ENCODE assay signal across 14 cellular contexts in genomic region chr11:88398372-88399140, GRCh38.
DNase-seq lines count a peak whose midpoint lies in the region; ATAC-seq, FAIRE-seq and TF ChIP-seq lines count a peak whose summit lies in the region.
"Had no signal": no experiment of that assay in that cellular context is flagged by ENCODE, and none has a peak within 500 bp of the region (broad histone marks: within the 10 kb centered on the region; RNA-seq: fewer than 3 reads in every experiment).

No MANE protein-coding gene starts in this region.

- no peaks in the 10 kb centered on the region for H3K9me1 ChIP-seq in keratinocyte (ENCODE audit: control insufficient read depth, extremely low read depth, insufficient read depth, low read length)

- no TSS peak for BruUV-seq in Caco-2 (replicated peaks; lab: Mats Ljungman, UMichigan)

- no peak for TF ChIP-seq POLR2A in body of pancreas (IDR thresholded peaks at IDR 0.05)

- DNase-seq in AG10803 (ENCODE audit: low read depth) (peak; percentile 31), keratinocyte (ENCODE audit: low read depth, low spot score) (no peak), Caco-2 (no peak), NK-92 (lab: John Stamatoyannopoulos, UW; ENCODE audit: unreplicated experiment) (no peak), body of pancreas (no peak)
- DNase-seq in activated CD8-positive, alpha-beta T cell treated with anti-CD3 and anti-CD28 coated beads for 36 hours = no peak
- DNase-seq in CD8-positive, alpha-beta T cell = no peak
- DNase-seq: activated CD8-positive, alpha-beta memory T cell treated with anti-CD3 and anti-CD28 coated beads, Interleukin-2, amount 50 U/mL, for 48 hours; CD8-positive, alpha-beta memory T cell; NCI-H2107; pancreas had no signal

- H3K9me3 Mint-ChIP-seq in activated CD8-positive, alpha-beta T cell treated with anti-CD3 and anti-CD28 coated beads for 36 hours = no peaks in the 10 kb centered on the region
- peaks cover 15% of the 10 kb centered on the region for H3K9me3 Mint-ChIP-seq in Caco-2 (ENCODE audit: unreplicated experiment)
- H3K9me3 Mint-ChIP-seq in CD8-positive, alpha-beta T cell = no peaks in the 10 kb centered on the region
- H3K9me3 Mint-ChIP-seq: CD8-positive, alpha-beta memory T cell; dendritic cell treated with granulocyte-macrophage colony-stimulating factor and Interleukin-4, amounts not matched to agents 40 ng/mL and 50 ng/mL, for 4 days had no signal

- H3K27me3 ChIP-seq in keratinocyte (ENCODE audit: control insufficient read depth, extremely low read depth, insufficient read depth, low read length) = no peaks in the 10 kb centered on the region
- H3K27me3 ChIP-seq in Caco-2 (replicated peaks; ENCODE audit: control insufficient read depth, insufficient read depth, low read length) = no peaks in the 10 kb centered on the region
- no peaks in the 10 kb centered on the region for H3K27me3 ChIP-seq in CD8-positive, alpha-beta T cell (ENCODE audit: insufficient read depth, low read length)
- H3K27me3 ChIP-seq in body of pancreas = no peaks in the 10 kb centered on the region
- H3K27me3 ChIP-seq: pancreas had no signal

- intact Hi-C loops in activated CD8-positive, alpha-beta T cell treated with anti-CD3 and anti-CD28 coated beads for 36 hours (cut with micrococcal nuclease) = no loop called here
- intact Hi-C loops in Caco-2 (cut with micrococcal nuclease; ENCODE audit: unreplicated experiment) = no loop called here
- intact Hi-C loops in CD8-positive, alpha-beta T cell (cut with DNase I, micrococcal nuclease) = no loop called here
- intact Hi-C loops in body of pancreas (cut with DNase I) = no loop called here

- no peak overlapping the region for H3K27ac Mint-ChIP-seq in activated CD8-positive, alpha-beta T cell treated with anti-CD3 and anti-CD28 coated beads for 36 hours
- no peak overlapping the region for H3K27ac Mint-ChIP-seq in Caco-2 (ENCODE audit: unreplicated experiment)
- no peak overlapping the region for H3K27ac Mint-ChIP-seq in CD8-positive, alpha-beta T cell
- H3K27ac Mint-ChIP-seq: CD8-positive, alpha-beta memory T cell; dendritic cell treated with granulocyte-macrophage colony-stimulating factor and Interleukin-4, amounts not matched to agents 40 ng/mL and 50 ng/mL, for 4 days had no signal

- H4K20me1 ChIP-seq in keratinocyte (ENCODE audit: control insufficient read depth, extremely low read depth, insufficient read depth, low read length) = no peaks in the 10 kb centered on the region

- no peaks in the 10 kb centered on the region for H3K27me3 Mint-ChIP-seq in activated CD8-positive, alpha-beta T cell treated with anti-CD3 and anti-CD28 coated beads for 36 hours
- no peaks in the 10 kb centered on the region for H3K27me3 Mint-ChIP-seq in Caco-2 (ENCODE audit: insufficient read depth, unreplicated experiment)
- no peaks in the 10 kb centered on the region for H3K27me3 Mint-ChIP-seq in CD8-positive, alpha-beta T cell (ENCODE audit: low read depth)
- H3K27me3 Mint-ChIP-seq: CD8-positive, alpha-beta memory T cell; dendritic cell treated with granulocyte-macrophage colony-stimulating factor and Interleukin-4, amounts not matched to agents 40 ng/mL and 50 ng/mL, for 4 days had no signal

- dilution Hi-C loops in keratinocyte (cut with MboI; ENCODE audit: extremely low pct_ligation_motif_present, low sequenced_read_pairs) = no loop called here

- ATAC-seq in HG02885 (IDR thresholded peaks at IDR 0.05; ENCODE audit: poor library complexity, unreplicated experiment) (peak; percentile 73), body of pancreas (no peak)
- peak; percentile 58 for ATAC-seq in activated CD8-positive, alpha-beta T cell treated with anti-CD3 and anti-CD28 coated beads for 36 hours
- ATAC-seq in CD8-positive, alpha-beta T cell = no peak

- H3K4me3 ChIP-seq in AG10803 (ENCODE audit: low read length) (no peak overlapping the region), keratinocyte (ENCODE audit: control insufficient read depth in 2 of 3, extremely low read depth in 1 of 3, insufficient read depth in 2 of 3, low read depth in 1 of 3, low read length in 3 of 3) (no peak overlapping the region), Caco-2 (ENCODE audit: low read depth, low read length) (no peak overlapping the region), body of pancreas (no peak overlapping the region)
- H3K4me3 ChIP-seq in CD8-positive, alpha-beta T cell (ENCODE audit: low read depth, low read length) = no peak overlapping the region
- H3K4me3 ChIP-seq: pancreas had no signal

- H3K4me3 Mint-ChIP-seq in activated CD8-positive, alpha-beta T cell treated with anti-CD3 and anti-CD28 coated beads for 36 hours = no peak overlapping the region
- no peak overlapping the region for H3K4me3 Mint-ChIP-seq in Caco-2 (ENCODE audit: unreplicated experiment)
- no peak overlapping the region for H3K4me3 Mint-ChIP-seq in CD8-positive, alpha-beta T cell
- H3K4me3 Mint-ChIP-seq: CD8-positive, alpha-beta memory T cell; dendritic cell treated with granulocyte-macrophage colony-stimulating factor and Interleukin-4, amounts not matched to agents 40 ng/mL and 50 ng/mL, for 4 days had no signal

- WGBS in body of pancreas, 2 donors = 33 to 36% methylated on average over 3 of the region's 3 CpGs

- H2AFZ ChIP-seq in keratinocyte (ENCODE audit: control insufficient read depth, low read length) = no peak overlapping the region

- H3K36me3 ChIP-seq in keratinocyte (ENCODE audit: control insufficient read depth in 2 of 2, extremely low read depth in 1 of 2, insufficient read depth in 2 of 2, low read length in 2 of 2) (no peaks in the 10 kb centered on the region), Caco-2 (ENCODE audit: control insufficient read depth, insufficient read depth, low read length) (no peaks in the 10 kb centered on the region), body of pancreas (replicated peaks in 1 of 2; ENCODE audit: insufficient read depth in 1 of 2, low read depth in 2 of 2) (no peaks in the 10 kb centered on the region)
- no peaks in the 10 kb centered on the region for H3K36me3 ChIP-seq in CD8-positive, alpha-beta T cell (ENCODE audit: insufficient read depth, low read length)
- H3K36me3 ChIP-seq: pancreas had no signal

- H3K4me1 ChIP-seq in keratinocyte (ENCODE audit: control insufficient read depth, extremely low read depth, insufficient read depth, low read length) (peaks cover 21% of the 10 kb centered on the region), Caco-2 (peaks cover 4% of the 10 kb centered on the region; the same call in 1 of the 2 replicates), body of pancreas (no peaks in the 10 kb centered on the region)
- no peaks in the 10 kb centered on the region for H3K4me1 ChIP-seq in CD8-positive, alpha-beta T cell (ENCODE audit: insufficient read depth, low read length)
- H3K4me1 ChIP-seq: pancreas had no signal

- H3K9me3 ChIP-seq in keratinocyte (ENCODE audit: control insufficient read depth, low read depth, low read length) (no peaks in the 10 kb centered on the region), Caco-2 (no peaks in the 10 kb centered on the region), body of pancreas (no peaks in the 10 kb centered on the region)
- no peaks in the 10 kb centered on the region for H3K9me3 ChIP-seq in CD8-positive, alpha-beta T cell (ENCODE audit: low read length)
- H3K9me3 ChIP-seq: pancreas had no signal

- H3K79me2 ChIP-seq in keratinocyte (ENCODE audit: control insufficient read depth, insufficient read depth, low read length) = no peaks in the 10 kb centered on the region

- H3K36me3 Mint-ChIP-seq in activated CD8-positive, alpha-beta T cell treated with anti-CD3 and anti-CD28 coated beads for 36 hours (ENCODE audit: low read depth) = no peaks in the 10 kb centered on the region
- peaks cover 5% of the 10 kb centered on the region for H3K36me3 Mint-ChIP-seq in Caco-2 (ENCODE audit: insufficient read depth, unreplicated experiment)
- H3K36me3 Mint-ChIP-seq in CD8-positive, alpha-beta T cell = no peaks in the 10 kb centered on the region

- peak; percentile 97 for FAIRE-seq in keratinocyte (lab: Jason Lieb, UNC)
- FAIRE-seq: GM18507, pancreas had no signal

- POLR2A ChIA-PET in activated CD8-positive, alpha-beta T cell treated with anti-CD3 and anti-CD28 coated beads for 36 hours (lab: Charles Lee) = no interaction called here
- POLR2A ChIA-PET in Caco-2 (lab: Charles Lee) = no interaction called here
- POLR2A ChIA-PET in CD8-positive, alpha-beta T cell (lab: Charles Lee) = no interaction called here

- peak overlapping the region; percentile 35 for H3K4me2 ChIP-seq in keratinocyte (ENCODE audit: control insufficient read depth, extremely low read depth, insufficient read depth, low read depth, low read length)

- H3K4me1 Mint-ChIP-seq in activated CD8-positive, alpha-beta T cell treated with anti-CD3 and anti-CD28 coated beads for 36 hours (ENCODE audit: low read depth) = peaks cover 7% of the 10 kb centered on the region
- peaks cover 35% of the 10 kb centered on the region for H3K4me1 Mint-ChIP-seq in Caco-2 (ENCODE audit: low read depth, unreplicated experiment)
- H3K4me1 Mint-ChIP-seq in CD8-positive, alpha-beta T cell (ENCODE audit: low read depth) = no peaks in the 10 kb centered on the region

- no peak for TF ChIP-seq CTCF in AG10803 (conservative IDR thresholded peaks at IDR 0.05; ENCODE audit: low read length)
- no peak for TF ChIP-seq CTCF in activated CD8-positive, alpha-beta T cell treated with anti-CD3 and anti-CD28 coated beads for 36 hours (IDR thresholded peaks at IDR 0.05)
- TF ChIP-seq CTCF in keratinocyte (optimal IDR thresholded peaks at IDR 0.05 in 1 of 3, IDR thresholded peaks at IDR 0.05 in 1 of 3, conservative IDR thresholded peaks at IDR 0.05 in 1 of 3; ENCODE audit: extremely low read depth in 1 of 3, insufficient read depth in 2 of 3, low read length in 3 of 3) = no peak
- no peak for TF ChIP-seq CTCF in Caco-2 (IDR thresholded peaks at IDR 0.05; ENCODE audit: insufficient read depth in 1 of 2, low read depth in 1 of 2, low read length in 1 of 2, severe bottlenecking in 1 of 2, unreplicated experiment in 1 of 2)
- TF ChIP-seq CTCF in CD8-positive, alpha-beta T cell (IDR thresholded peaks at IDR 0.05) = no peak
- TF ChIP-seq CTCF in body of pancreas (IDR thresholded peaks at IDR 0.05) = no peak

- H3K27ac ChIP-seq in keratinocyte (ENCODE audit: control insufficient read depth, insufficient read depth, low read length) (peak overlapping the region; percentile 86), body of pancreas (no peak overlapping the region)
- H3K27ac ChIP-seq in CD8-positive, alpha-beta T cell (ENCODE audit: low read depth, low read length) = no peak overlapping the region
- H3K27ac ChIP-seq: pancreas had no signal

- peak overlapping the region; percentile 40 for H3K9ac ChIP-seq in keratinocyte (ENCODE audit: control insufficient read depth, extremely low read depth, insufficient read depth, low read length)

- CTCF ChIA-PET in activated CD8-positive, alpha-beta T cell treated with anti-CD3 and anti-CD28 coated beads for 36 hours (lab: Charles Lee) = no interaction called here
- CTCF ChIA-PET in Caco-2 (lab: Charles Lee) = no interaction called here
- CTCF ChIA-PET in CD8-positive, alpha-beta T cell (lab: Charles Lee) = interaction anchor here (0.8 kb wide), 1 partner anchor 11 kb away, joined by 4 read pairs; no protein-coding TSS in a partner anchor

Comparison
In these comparisons a context has a peak if more than half of its experiments do, and no peak if none do; other contexts are left out.
1. ATAC-seq: peak in HG02885 (single experiment) and activated CD8-positive, alpha-beta T cell treated with anti-CD3 and anti-CD28 coated beads for 36 hours (single experiment); none in CD8-positive, alpha-beta T cell (single experiment) and body of pancreas (single experiment).